ENCODE assay signal across 17 cellular contexts in genomic region chr11:134665571-134666268, GRCh38.
DNase-seq lines count a peak whose midpoint lies in the region; ATAC-seq and TF ChIP-seq lines count a peak whose summit lies in the region.
"Had no signal": no experiment of that assay in that cellular context is flagged by ENCODE, and none has a peak within 500 bp of the region (broad histone marks: within the 10 kb centered on the region; RNA-seq: fewer than 3 reads in every experiment).

No MANE protein-coding gene starts in this region.

- no peak overlapping the region for H4K5ac ChIP-seq in mesendoderm (ENCODE audit: low read length)

- H3K4me2 ChIP-seq in GM23338 = no peak overlapping the region
- H3K4me2 ChIP-seq in mesendoderm (ENCODE audit: low read length) = no peak overlapping the region

- intact Hi-C loops in stomach (cut with DNase I; ENCODE audit: low total_unique reads) = no loop called here
- intact Hi-C loops in mucosa of descending colon (cut with DNase I, micrococcal nuclease) = no loop called here

- no peaks in the 10 kb centered on the region for H3F3A ChIP-seq in GM23338 (replicated peaks; ENCODE audit: low read depth)

- H2AFZ ChIP-seq in GM23338 = no peak overlapping the region

- H4K20me1 ChIP-seq in GM23338 (replicated peaks; ENCODE audit: insufficient read depth) = no peaks in the 10 kb centered on the region

- no peak overlapping the region for H2BK5ac ChIP-seq in mesendoderm (ENCODE audit: low read length)

- H3K27ac ChIP-seq in GM23338 (ENCODE audit: low read depth) = no peak overlapping the region
- H3K27ac ChIP-seq in mesendoderm (ENCODE audit: low read depth, low read length) = no peak overlapping the region
- no peak overlapping the region for H3K27ac ChIP-seq in stomach

- H3K4me1 ChIP-seq in GM23338 (ENCODE audit: insufficient read depth) (no peaks in the 10 kb centered on the region), mesendoderm (ENCODE audit: control insufficient read depth, low read depth, low read length) (peaks cover 3% of the 10 kb centered on the region), stomach (no peaks in the 10 kb centered on the region), mucosa of descending colon (ENCODE audit: low read depth) (no peaks in the 10 kb centered on the region)
- H3K4me1 ChIP-seq: BE2C had no signal

- no peaks in the 10 kb centered on the region for H3K9me2 ChIP-seq in GM23338 (ENCODE audit: insufficient read depth)

- H3K23ac ChIP-seq in mesendoderm (ENCODE audit: low read length) = peak overlapping the region; percentile 66

- TF ChIP-seq EP300 in stomach (IDR thresholded peaks at IDR 0.05) = no peak

- H3K27me3 ChIP-seq in GM23338 (ENCODE audit: insufficient read depth) (no peaks in the 10 kb centered on the region), mesendoderm (ENCODE audit: insufficient read depth, low read length, poor library complexity) (no peaks in the 10 kb centered on the region), stomach (peaks cover 0 to 19% (median 0%) of the 10 kb centered on the region in 3 donors)

- no CpG with 5 or more reads among the region's 19 CpGs for WGBS in mesendoderm (ENCODE audit: extremely low coverage, insufficient coverage, low lambda C conversion rate)
- 83 to 86% (median 84%) methylated on average over 19 of the region's 19 CpGs for WGBS in stomach, 5 donors

- no peak overlapping the region for H3K9ac ChIP-seq in mesendoderm (ENCODE audit: low read length)

- H3K79me1 ChIP-seq in mesendoderm (ENCODE audit: low read length) = no peaks in the 10 kb centered on the region

- H3K27ac Mint-ChIP-seq in GM23338 = 0 out of 2 replicates have a peak overlapping the region, but pooled peaks have one; percentile 69

- H2BK120ac ChIP-seq in mesendoderm (ENCODE audit: low read depth, low read length) = no peak overlapping the region

- H3K9me3 ChIP-seq in stomach (no peaks in the 10 kb centered on the region), mucosa of descending colon (no peaks in the 10 kb centered on the region)
- H3K9me3 ChIP-seq: BE2C, MG63 had no signal

- no peak overlapping the region for H2BK15ac ChIP-seq in mesendoderm (replicated peaks; ENCODE audit: low read depth)

- H3K36me3 ChIP-seq in GM23338 (ENCODE audit: insufficient read depth) = no peaks in the 10 kb centered on the region
- no peaks in the 10 kb centered on the region for H3K36me3 ChIP-seq in mesendoderm (ENCODE audit: control insufficient read depth, insufficient read depth, low read length)
- H3K36me3 ChIP-seq in stomach = no peaks in the 10 kb centered on the region
- no peaks in the 10 kb centered on the region for H3K36me3 ChIP-seq in mucosa of descending colon (ENCODE audit: low read depth)
- H3K36me3 ChIP-seq: BE2C, MG63 had no signal

- H4K8ac ChIP-seq in mesendoderm (ENCODE audit: low read depth, low read length) = no peak overlapping the region

- H3K9me3 Mint-ChIP-seq in GM23338 = peaks cover 16% of the 10 kb centered on the region

- no peak overlapping the region for H2AK5ac ChIP-seq in mesendoderm (ENCODE audit: low read length)

- H3K56ac ChIP-seq in mesendoderm (ENCODE audit: low read length) = no peak overlapping the region

- no peak overlapping the region for H3K4ac ChIP-seq in mesendoderm (ENCODE audit: low read depth, low read length)

- peaks cover 6% of the 10 kb centered on the region for H3K27me3 Mint-ChIP-seq in GM23338 (ENCODE audit: insufficient read depth, low read depth, poor library complexity)

- no peak for TF ChIP-seq POLR2A in stomach (IDR thresholded peaks at IDR 0.05)

- H3K4me3 Mint-ChIP-seq in GM23338 = no peak overlapping the region

- DNase-seq in GM23338 (ENCODE audit: low spot score) (no peak), ecto neural progenitor cell (ENCODE audit: low spot score) (peak; percentile 29), mesendoderm (peak; percentile 30), stomach (peak; percentile 1), mucosa of descending colon (no peak), NAMALWA (ENCODE audit: low spot score) (no peak)
- DNase-seq: BE2C, MG63, NCI-H1048, NCI-H1417 treated with DMSO at 0.1 percent for 48 hours, NCI-H187, NCI-H446, NCI-H526, PC-3, SHP77 had no signal

- TF ChIP-seq CTCF in GM23338 (conservative IDR thresholded peaks at IDR 0.05; ENCODE audit: low read depth in 2 of 2) (no peak), stomach (IDR thresholded peaks at IDR 0.05) (no peak), mucosa of descending colon (IDR thresholded peaks at IDR 0.05) (no peak)

- H3K79me2 ChIP-seq in GM23338 (replicated peaks; ENCODE audit: insufficient read depth) (no peaks in the 10 kb centered on the region), mesendoderm (ENCODE audit: control insufficient read depth, insufficient read depth, low read length) (no peaks in the 10 kb centered on the region)

- peaks cover under 1% of the 10 kb centered on the region for H3K4me1 Mint-ChIP-seq in GM23338

- H3K4me3 ChIP-seq in GM23338 (no peak overlapping the region), mesendoderm (ENCODE audit: low read length) (no peak overlapping the region), stomach (no peak overlapping the region), mucosa of descending colon (no peak overlapping the region)
- H3K4me3 ChIP-seq: K562, MG63 had no signal

- no peak overlapping the region for H3K18ac ChIP-seq in mesendoderm (ENCODE audit: low read length)

- H3K36me3 Mint-ChIP-seq in GM23338 (ENCODE audit: low read depth) = peaks cover 4% of the 10 kb centered on the region; the same call in 2 of the 3 replicates

- 0 out of 3 replicates have a peak, but pooled peaks have one; percentile 21 for ATAC-seq in GM23338
- no peak for ATAC-seq in mucosa of descending colon
- ATAC-seq in GM19467 (IDR thresholded peaks at IDR 0.05; ENCODE audit: unreplicated experiment) = no peak
- ATAC-seq: K562, PC-3 had no signal

TF ChIP-seq in GM23338, 12 proteins besides CTCF, POLR2A, EP300 and RAD21:
- TF ChIP-seq POLR2AphosphoS5 (IDR thresholded peaks at IDR 0.05; ENCODE audit: low read depth) = no peak
- TF ChIP-seq JUNB (IDR thresholded peaks at IDR 0.05; ENCODE audit: unreplicated experiment) = no peak
- no peak for TF ChIP-seq STAT1 (IDR thresholded peaks at IDR 0.05; ENCODE audit: unreplicated experiment)
- TF ChIP-seq EZH2 (IDR thresholded peaks at IDR 0.05; ENCODE audit: low read depth, unreplicated experiment) = no peak

Comparison
In these comparisons a context has a peak if more than half of its experiments do, and no peak if none do; other contexts are left out.
1. DNase-seq: peak in ecto neural progenitor cell (single experiment), mesendoderm (single experiment) and stomach (single experiment); none in GM23338 (single experiment), mucosa of descending colon (0 of 3) and NAMALWA (single experiment).